Comparison of ENCODE assay signal across 24 cellular contexts in genomic region chr6:35969676-35970075, GRCh38. TPM values are rescaled to one million over a fixed set of nuclear protein-coding genes. Genes with fewer than 3 reads are reported as not detected.
A peak's percentile ranks its signal among the peaks of the same experiment; 100 is the strongest.
DNase-seq lines count a peak whose midpoint lies in the region; ATAC-seq, FAIRE-seq and TF ChIP-seq lines count a peak whose summit lies in the region.
"Had no signal": no experiment of that assay in that cellular context is flagged by ENCODE, and none has a peak within 500 bp of the region (broad histone marks: within the 10 kb centered on the region; RNA-seq: fewer than 3 reads in every experiment).

No MANE protein-coding gene starts in this region.

- FAIRE-seq in astrocyte (lab: Jason Lieb, UNC): no peak
- FAIRE-seq: GM12878 had no signal

- peak overlapping the region; percentile 51 for H3K4me2 ChIP-seq in astrocyte (ENCODE audit: low read length)
- H3K4me2 ChIP-seq: BLaER1, GM23338 had no signal

- H3K9me3 ChIP-seq in astrocyte (ENCODE audit: insufficient read depth, low read depth, low read length): no peaks in the 10 kb centered on the region
- H3K9me3 ChIP-seq: BLaER1, HAP-1 had no signal

- no peaks in the 10 kb centered on the region for H3K9me3 Mint-ChIP-seq in astrocyte (ENCODE audit: unreplicated experiment)
- H3K9me3 Mint-ChIP-seq: CD4-positive, alpha-beta T cell; GM23338 had no signal

- peak; percentile 45 for DNase-seq in M059J (ENCODE audit: low read depth)
- DNase-seq in astrocyte (ENCODE audit: low read depth): peak; percentile 12
- peak; percentile 60 for DNase-seq in fibroblast of the aortic adventitia (ENCODE audit: low read depth)
- peak; percentile 46 for DNase-seq in stromal cell of bone marrow (ENCODE audit: low read depth)
- no peak for DNase-seq in DMS79 treated with DMSO at 0.1 percent for 48 hours (lab: John Stamatoyannopoulos, UW)
- DNase-seq in pons (ENCODE audit: low spot score): no peak
- DNase-seq: CD4-positive, alpha-beta T cell; COR-L47; DND-41; Karpas-422; NCI-H1048; NCI-H1417 treated with DMSO at 0.1 percent for 48 hours; NCI-H187; NCI-H446; NCI-H526; OCI-M1; Right ventricle myocardium superior had no signal

- H3K27ac Mint-ChIP-seq in astrocyte (ENCODE audit: unreplicated experiment): no peak overlapping the region
- H3K27ac Mint-ChIP-seq: CD4-positive, alpha-beta T cell; GM23338 had no signal

- no peaks in the 10 kb centered on the region for H3K27me3 Mint-ChIP-seq in astrocyte (ENCODE audit: low read depth, unreplicated experiment)
- H3K27me3 Mint-ChIP-seq: CD4-positive, alpha-beta T cell had no signal

- no peaks in the 10 kb centered on the region for H3K36me3 Mint-ChIP-seq in astrocyte (ENCODE audit: low read depth, unreplicated experiment)

- ATAC-seq in GM19463 (IDR thresholded peaks at IDR 0.05; ENCODE audit: unreplicated experiment): no peak
- ATAC-seq: GM12878, GM23338 had no signal

- H3K36me3 ChIP-seq in astrocyte (ENCODE audit: insufficient read depth, low read length): no peaks in the 10 kb centered on the region
- H3K36me3 ChIP-seq: BLaER1, HAP-1 had no signal

- no peak overlapping the region for H3K9ac ChIP-seq in astrocyte (ENCODE audit: low read length)
- H3K9ac ChIP-seq: BLaER1 had no signal

- H3K79me2 ChIP-seq in astrocyte (ENCODE audit: insufficient read depth, low read length): no peaks in the 10 kb centered on the region

- H3K27me3 ChIP-seq in astrocyte (ENCODE audit: insufficient read depth, low read length): no peaks in the 10 kb centered on the region
- H3K27me3 ChIP-seq: BLaER1 had no signal

- TF ChIP-seq CTCF in astrocyte (IDR thresholded peaks at IDR 0.05; ENCODE audit: insufficient read depth, low read depth, low read length) (no peak), fibroblast of the aortic adventitia (IDR thresholded peaks at IDR 0.05; ENCODE audit: insufficient read depth, low read length) (no peak)

- no peak overlapping the region for H3K4me3 Mint-ChIP-seq in astrocyte (ENCODE audit: unreplicated experiment)
- H3K4me3 Mint-ChIP-seq: CD4-positive, alpha-beta T cell; GM23338 had no signal

- peaks cover 6% of the 10 kb centered on the region for H3K4me1 Mint-ChIP-seq in astrocyte (ENCODE audit: low read depth, unreplicated experiment)

- no peaks in the 10 kb centered on the region for H3K4me1 ChIP-seq in astrocyte (ENCODE audit: insufficient read depth, low read length)
- H3K4me1 ChIP-seq: BLaER1, HAP-1 had no signal

- H2AFZ ChIP-seq in astrocyte (ENCODE audit: low read depth, low read length): no peak overlapping the region
- H2AFZ ChIP-seq: GM23338 had no signal

- H3K4me3 ChIP-seq in astrocyte (ENCODE audit: insufficient read depth, low read depth, low read length) (no peak overlapping the region), fibroblast of the aortic adventitia (ENCODE audit: low read depth, low read length) (no peak overlapping the region)
- H3K4me3 ChIP-seq: BLaER1, GM12878, GM23338, HAP-1 had no signal

- no peaks in the 10 kb centered on the region for H4K20me1 ChIP-seq in astrocyte (ENCODE audit: insufficient read depth, low read length)
- H4K20me1 ChIP-seq: BLaER1 had no signal

- no peak overlapping the region for H3K27ac ChIP-seq in astrocyte (ENCODE audit: low read depth, low read length)
- H3K27ac ChIP-seq: BLaER1 had no signal

RNA-seq across cellular contexts. Expression of gene SRPK1, which starts 48.8 kb away (rescaled TPM):
- total RNA-seq in M059J (2014; rRNA removed; shearing (Covaris generic)): 118 and 138 TPM in 2 replicates
- total RNA-seq in astrocyte (52.2 and 58.6 TPM in 2 replicates), fibroblast of the aortic adventitia (ENCODE audit: low replicate concordance) (44.6 and 86.9 TPM in 2 replicates)

RNA-seq across cellular contexts. Expression of gene SLC26A8, which starts 54.8 kb away (rescaled TPM):
- total RNA-seq in M059J (2014; rRNA removed; shearing (Covaris generic)): 0.10 TPM in 1 of 2 replicates, not detected in the other
- total RNA-seq in astrocyte (not detected in 2 replicates), fibroblast of the aortic adventitia (ENCODE audit: low replicate concordance) (0.18 TPM in 1 of 2 replicates, not detected in the other)
- total RNA-seq: CD4-positive, alpha-beta T cell; MCF 10A; Right ventricle myocardium superior; RPMI7951 had no signal

RNA-seq across cellular contexts. Expression of gene MAPK14, which starts 57.9 kb away (rescaled TPM):
- total RNA-seq in M059J (2014; rRNA removed; shearing (Covaris generic)): 59.6 and 86.7 TPM in 2 replicates
- total RNA-seq in astrocyte: 40.5 and 41.3 TPM in 2 replicates
- 72.5 and 99.8 TPM in 2 replicates for total RNA-seq in fibroblast of the aortic adventitia (ENCODE audit: low replicate concordance)

Comparison
In these comparisons a context has a peak if more than half of its experiments do, and no peak if none do; other contexts are left out.
1. DNase-seq: peak in M059J (single experiment), astrocyte (single experiment), fibroblast of the aortic adventitia (single experiment) and stromal cell of bone marrow (single experiment); none in DMS79 treated with DMSO at 0.1 percent for 48 hours (single experiment) and pons (single experiment).